ENCODE assay signal across 10 cellular contexts in the genomic region with DNA sequence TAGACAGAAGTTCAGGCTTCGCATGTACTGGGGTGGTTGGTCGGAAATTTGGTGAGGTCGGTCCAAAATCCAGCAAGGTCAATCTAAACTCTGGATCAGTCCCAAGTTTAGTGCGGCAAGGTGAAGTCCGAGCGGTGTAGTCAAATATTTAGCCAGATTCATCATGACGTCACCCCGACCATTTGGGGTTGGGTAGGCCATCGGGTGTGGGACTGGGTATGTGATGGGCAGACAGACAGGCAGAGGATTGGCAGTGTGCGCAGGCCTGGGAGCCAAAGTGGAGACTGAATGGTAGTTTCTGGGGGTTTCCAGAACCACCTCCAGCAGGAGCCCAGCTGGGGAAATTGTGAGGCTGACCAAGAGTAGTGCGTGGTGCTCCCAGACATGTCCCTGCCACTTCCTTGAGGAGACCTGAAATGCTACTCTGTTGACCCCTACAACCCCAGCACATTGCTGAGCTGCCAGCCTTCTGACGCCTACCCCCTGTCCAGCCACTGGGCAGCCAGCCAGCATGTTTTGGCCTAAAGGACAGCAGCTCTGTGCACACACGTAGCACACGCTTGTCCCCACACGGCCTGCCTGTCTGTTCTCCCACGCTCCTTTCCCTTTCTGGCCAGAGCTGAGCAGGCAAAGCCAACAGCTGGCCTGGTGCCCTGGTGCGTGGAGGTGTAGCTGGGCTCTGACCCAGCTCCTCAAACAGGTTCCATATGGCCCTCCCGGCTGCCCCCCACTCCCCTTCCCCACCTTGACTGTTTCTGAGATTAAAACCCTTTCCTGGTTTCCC. TPM values are rescaled to one million over a fixed set of nuclear protein-coding genes. Genes with fewer than 3 reads are reported as not detected.
A peak's percentile ranks its signal among the peaks of the same experiment; 100 is the strongest.
DNase-seq lines count a peak whose midpoint lies in the region; ATAC-seq and TF ChIP-seq lines count a peak whose summit lies in the region.
"Had no signal": no experiment of that assay in that cellular context is flagged by ENCODE, and none has a peak within 500 bp of the region (broad histone marks: within the 10 kb centered on the region; RNA-seq: fewer than 3 reads in every experiment).

No MANE protein-coding gene starts in this region.

- no peak overlapping the region for H3K4me3 ChIP-seq in PC-3 (ENCODE audit: low read length)
- H3K4me3 ChIP-seq in epithelial cell of esophagus (ENCODE audit: low read length) = no peak overlapping the region
- no peak overlapping the region for H3K4me3 ChIP-seq in lower lobe of right lung
- H3K4me3 ChIP-seq in thoracic aorta = no peak overlapping the region
- H3K4me3 ChIP-seq: GM12878 had no signal

- no peaks in the 10 kb centered on the region for H3F3A ChIP-seq in PC-3 (ENCODE audit: low read length, unreplicated experiment)

- peaks cover 13% of the 10 kb centered on the region for H3K27me3 Mint-ChIP-seq in activated CD4-positive, alpha-beta T cell treated with anti-CD3 and anti-CD28 coated beads for 36 hours

- POLR2A ChIA-PET in PC-3 (lab: Charles Lee; ENCODE audit: unreplicated experiment) = no interaction called here
- POLR2A ChIA-PET in activated CD4-positive, alpha-beta T cell treated with anti-CD3 and anti-CD28 coated beads for 36 hours (lab: Charles Lee) = no interaction called here

- intact Hi-C loops in PC-3 (cut with micrococcal nuclease) (no loop called here), lower lobe of right lung (cut with DNase I) (no loop called here)
- intact Hi-C loops in activated CD4-positive, alpha-beta T cell treated with anti-CD3 and anti-CD28 coated beads for 36 hours (cut with DNase I, micrococcal nuclease) = no loop called here

- peak overlapping the region; percentile 34 for H3K4me2 ChIP-seq in PC-3 (ENCODE audit: low read length)

- no peaks in the 10 kb centered on the region for H3K9me3 Mint-ChIP-seq in activated CD4-positive, alpha-beta T cell treated with anti-CD3 and anti-CD28 coated beads for 36 hours (ENCODE audit: low read depth)

- H3K9me2 ChIP-seq in PC-3 (replicated peaks; ENCODE audit: low read length) = no peaks in the 10 kb centered on the region

- H3K36me3 Mint-ChIP-seq in activated CD4-positive, alpha-beta T cell treated with anti-CD3 and anti-CD28 coated beads for 36 hours (ENCODE audit: low read depth) = no peaks in the 10 kb centered on the region

- H3K27ac ChIP-seq in PC-3 (ENCODE audit: low read length) = peak overlapping the region; percentile 50
- H3K27ac ChIP-seq in lower lobe of right lung = no peak overlapping the region
- peak overlapping the region; percentile 74 to 75 for H3K27ac ChIP-seq in thoracic aorta

- H3K27me3 ChIP-seq in PC-3 (ENCODE audit: low read length) (peaks cover 9% of the 10 kb centered on the region), lower lobe of right lung (ENCODE audit: low read depth) (no peaks in the 10 kb centered on the region), thoracic aorta (replicated peaks; ENCODE audit: insufficient read depth) (no peaks in the 10 kb centered on the region)

- H3K4me1 Mint-ChIP-seq in activated CD4-positive, alpha-beta T cell treated with anti-CD3 and anti-CD28 coated beads for 36 hours = no peaks in the 10 kb centered on the region

- no peak overlapping the region for H3K27ac Mint-ChIP-seq in activated CD4-positive, alpha-beta T cell treated with anti-CD3 and anti-CD28 coated beads for 36 hours

- no peaks in the 10 kb centered on the region for H4K20me1 ChIP-seq in PC-3 (ENCODE audit: low read length)

- TF ChIP-seq CTCF in PC-3 (conservative IDR thresholded peaks at IDR 0.05; ENCODE audit: low read depth, low read length) = no peak
- no peak for TF ChIP-seq CTCF in epithelial cell of esophagus (IDR thresholded peaks at IDR 0.05; ENCODE audit: insufficient read depth, low read depth, low read length, missing control alignments)
- no peak for TF ChIP-seq CTCF in lower lobe of right lung (IDR thresholded peaks at IDR 0.05)
- TF ChIP-seq CTCF in thoracic aorta (IDR thresholded peaks at IDR 0.05) = no peak

- ATAC-seq in PC-3 (peak; percentile 27; the same call in 1 of the 2 replicates), lower lobe of right lung (no peak), thoracic aorta (ENCODE audit: insufficient number of reproducible peaks, low FRiP score, low read depth) (peak; percentile 39), HG03457 (IDR thresholded peaks at IDR 0.05; ENCODE audit: unreplicated experiment) (no peak)
- no peak for ATAC-seq in activated CD4-positive, alpha-beta T cell treated with anti-CD3 and anti-CD28 coated beads for 36 hours
- ATAC-seq: GM12878 had no signal

- H3K9me3 ChIP-seq in PC-3 (ENCODE audit: low read length) = no peaks in the 10 kb centered on the region
- no peaks in the 10 kb centered on the region for H3K9me3 ChIP-seq in lower lobe of right lung
- H3K9me3 ChIP-seq in thoracic aorta = no peaks in the 10 kb centered on the region

- H3K4me1 ChIP-seq in PC-3 (ENCODE audit: insufficient read depth, low read length) = peaks cover 23% of the 10 kb centered on the region
- H3K4me1 ChIP-seq in lower lobe of right lung = peaks cover 10% of the 10 kb centered on the region
- peaks cover 15 to 37% of the 10 kb centered on the region in 2 donors for H3K4me1 ChIP-seq in thoracic aorta (ENCODE audit: control insufficient read depth in 1 of 2, low read depth in 2 of 2)

- H2AFZ ChIP-seq in PC-3 (ENCODE audit: low read length) = peak overlapping the region; percentile 39

- no peaks in the 10 kb centered on the region for H3K79me2 ChIP-seq in PC-3 (ENCODE audit: low read length)

- DNase-seq in PC-3 (peak; percentile 67), epithelial cell of esophagus (ENCODE audit: low read depth) (peak; percentile 7), lower lobe of right lung (peak; percentile 47), thoracic aorta (ENCODE audit: low spot score) (peak; percentile 64), A172 (ENCODE audit: low spot score) (no peak), KG1 (lab: John Stamatoyannopoulos, UW) (no peak)
- no peak for DNase-seq in activated CD4-positive, alpha-beta T cell treated with anti-CD3 and anti-CD28 coated beads for 36 hours
- DNase-seq: activated CD4-positive, alpha-beta T cell treated with anti-CD3 and anti-CD28 coated beads for 1 hour had no signal

- CTCF ChIA-PET in PC-3 (lab: Charles Lee) = interaction anchor here (0.6 kb wide), 1 partner anchor 29 kb away, joined by 3 read pairs; no protein-coding TSS in a partner anchor
- CTCF ChIA-PET in activated CD4-positive, alpha-beta T cell treated with anti-CD3 and anti-CD28 coated beads for 36 hours (lab: Charles Lee) = interaction anchor here (0.8 to 1.7 kb wide), 4 partner anchors 10 to 30 kb away, joined by 3 to 5 read pairs (median 4); no protein-coding TSS in a partner anchor

- BruUV-seq in PC-3 (replicated peaks; lab: Mats Ljungman, UMichigan) = no TSS peak

- no peak overlapping the region; the same call in 1 of the 2 replicates for H3K9ac ChIP-seq in PC-3 (ENCODE audit: low read length)

- no peak overlapping the region for H3K4me3 Mint-ChIP-seq in activated CD4-positive, alpha-beta T cell treated with anti-CD3 and anti-CD28 coated beads for 36 hours

- H3K36me3 ChIP-seq in PC-3 (ENCODE audit: low read depth, low read length) (no peaks in the 10 kb centered on the region), lower lobe of right lung (no peaks in the 10 kb centered on the region), thoracic aorta (no peaks in the 10 kb centered on the region)

RNA-seq across cellular contexts. Expression of gene FAM241B, which starts 55.9 kb away (rescaled TPM):
- total RNA-seq in PC-3 (2014; rRNA removed) (37.5 and 45.4 TPM in 2 replicates), lower lobe of right lung (5.0 TPM), thoracic aorta (1 to 10 TPM; 2.4 to 7.8 TPM)
- 7.4 and 10.8 TPM in 2 replicates for total RNA-seq in A172 (2014; rRNA removed; shearing (Covaris generic))
- total RNA-seq in activated CD4-positive, alpha-beta T cell treated with anti-CD3 and anti-CD28 coated beads for 36 hours = 1 to 10 TPM; 6.3 to 9.6 TPM

Comparison
In these comparisons a context has a peak if more than half of its experiments do, and no peak if none do; other contexts are left out.
1. ATAC-seq: peak in PC-3 (single experiment) and thoracic aorta (single experiment); none in lower lobe of right lung (0 of 2), activated CD4-positive, alpha-beta T cell treated with anti-CD3 and anti-CD28 coated beads for 36 hours (single experiment) and HG03457 (single experiment).
2. DNase-seq: peak in PC-3 (single experiment), epithelial cell of esophagus (single experiment), lower lobe of right lung (single experiment) and thoracic aorta (single experiment); none in A172 (single experiment), KG1 (single experiment) and activated CD4-positive, alpha-beta T cell treated with anti-CD3 and anti-CD28 coated beads for 36 hours (single experiment).